ENCODE assay signal across 29 cellular contexts in genomic region chr10:1358147-1358546, GRCh38.
"Had no signal": no experiment of that assay in that cellular context is flagged by ENCODE, and none has a peak within 500 bp of the region (broad histone marks: within the 10 kb centered on the region; RNA-seq: fewer than 3 reads in every experiment).

No MANE protein-coding gene starts in this region.

- H3K27me3 ChIP-seq: right atrium auricular region, thyroid gland had no signal

- H3K4me3 ChIP-seq: dorsolateral prefrontal cortex, esophagus muscularis mucosa, heart right ventricle, lung, mucosa of descending colon, prostate gland, right atrium auricular region, smooth muscle cell, stomach, thyroid gland had no signal

- DNase-seq: dorsolateral prefrontal cortex; effector CD8-positive, alpha-beta T cell; foreskin melanocyte; glutamatergic neuron; heart right ventricle; hippocampal formation; immature natural killer cell; islet precursor cell; mucosa of descending colon; naive thymus-derived CD4-positive, alpha-beta T cell; nucleus accumbens; stimulated activated CD4-positive, alpha-beta T cell treated with anti-CD3 and anti-CD28 coated beads, Interleukin-12 subunit alpha, Interleukin-12 subunit beta, amount 100 ng/mL, for 4 hours; stimulated activated CD4-positive, alpha-beta T cell treated with anti-CD3 and anti-CD28 coated beads, Interleukin-2, amount 100 ng/mL, for 24 hours; stimulated activated CD4-positive, alpha-beta T cell treated with anti-CD3 and anti-CD28 coated beads, Interleukin-4, amount 100 ng/mL, for 24 hours; stimulated activated naive CD4-positive, alpha-beta T cell treated with Interleukin-2 at 50 U/mL for 16 hours; stomach; thyroid gland had no signal

- H3K9me3 Mint-ChIP-seq: immature natural killer cell; memory B cell; nephron; stimulated activated effector memory CD8-positive, alpha-beta T cell treated with anti-CD3 and anti-CD28 coated beads, Interleukin-12 subunit alpha, Interleukin-12 subunit beta, amount 100 ng/mL, for 72 hours had no signal

- H3K27ac Mint-ChIP-seq: immature natural killer cell; stimulated activated effector memory CD8-positive, alpha-beta T cell treated with anti-CD3 and anti-CD28 coated beads, Interleukin-12 subunit alpha, Interleukin-12 subunit beta, amount 100 ng/mL, for 72 hours had no signal

- FAIRE-seq: colon, endothelial cell of umbilical vein had no signal

- H3K36me3 Mint-ChIP-seq: immature natural killer cell; memory B cell; naive thymus-derived CD4-positive, alpha-beta T cell; stimulated activated effector memory CD8-positive, alpha-beta T cell treated with anti-CD3 and anti-CD28 coated beads, Interleukin-12 subunit alpha, Interleukin-12 subunit beta, amount 100 ng/mL, for 72 hours had no signal

- H3K9me3 ChIP-seq: esophagus muscularis mucosa, heart right ventricle, mucosa of descending colon, prostate gland, right atrium auricular region, thyroid gland had no signal

- H3K36me3 ChIP-seq: esophagus muscularis mucosa, heart right ventricle, prostate gland, right atrium auricular region, stomach, thyroid gland had no signal

- H3K4me1 Mint-ChIP-seq: immature natural killer cell had no signal

- H3K4me3 Mint-ChIP-seq: immature natural killer cell; memory B cell; nephron; stimulated activated effector memory CD8-positive, alpha-beta T cell treated with anti-CD3 and anti-CD28 coated beads, Interleukin-12 subunit alpha, Interleukin-12 subunit beta, amount 100 ng/mL, for 72 hours had no signal

- H3K27ac ChIP-seq: dorsolateral prefrontal cortex, esophagus muscularis mucosa, heart right ventricle, prostate gland, right atrium auricular region, stomach, thyroid gland had no signal

- H3K4me1 ChIP-seq: heart right ventricle, prostate gland, right atrium auricular region, stomach, thyroid gland had no signal

- ATAC-seq: heart right ventricle; left lobe of liver; mucosa of descending colon; naive thymus-derived CD4-positive, alpha-beta T cell; sciatic nerve; stimulated activated effector memory CD8-positive, alpha-beta T cell treated with anti-CD3 and anti-CD28 coated beads, Interleukin-12 subunit alpha, Interleukin-12 subunit beta, amount 100 ng/mL, for 72 hours had no signal
